8 cellular contexts compared by ENCODE assay signal in the genomic region with DNA sequence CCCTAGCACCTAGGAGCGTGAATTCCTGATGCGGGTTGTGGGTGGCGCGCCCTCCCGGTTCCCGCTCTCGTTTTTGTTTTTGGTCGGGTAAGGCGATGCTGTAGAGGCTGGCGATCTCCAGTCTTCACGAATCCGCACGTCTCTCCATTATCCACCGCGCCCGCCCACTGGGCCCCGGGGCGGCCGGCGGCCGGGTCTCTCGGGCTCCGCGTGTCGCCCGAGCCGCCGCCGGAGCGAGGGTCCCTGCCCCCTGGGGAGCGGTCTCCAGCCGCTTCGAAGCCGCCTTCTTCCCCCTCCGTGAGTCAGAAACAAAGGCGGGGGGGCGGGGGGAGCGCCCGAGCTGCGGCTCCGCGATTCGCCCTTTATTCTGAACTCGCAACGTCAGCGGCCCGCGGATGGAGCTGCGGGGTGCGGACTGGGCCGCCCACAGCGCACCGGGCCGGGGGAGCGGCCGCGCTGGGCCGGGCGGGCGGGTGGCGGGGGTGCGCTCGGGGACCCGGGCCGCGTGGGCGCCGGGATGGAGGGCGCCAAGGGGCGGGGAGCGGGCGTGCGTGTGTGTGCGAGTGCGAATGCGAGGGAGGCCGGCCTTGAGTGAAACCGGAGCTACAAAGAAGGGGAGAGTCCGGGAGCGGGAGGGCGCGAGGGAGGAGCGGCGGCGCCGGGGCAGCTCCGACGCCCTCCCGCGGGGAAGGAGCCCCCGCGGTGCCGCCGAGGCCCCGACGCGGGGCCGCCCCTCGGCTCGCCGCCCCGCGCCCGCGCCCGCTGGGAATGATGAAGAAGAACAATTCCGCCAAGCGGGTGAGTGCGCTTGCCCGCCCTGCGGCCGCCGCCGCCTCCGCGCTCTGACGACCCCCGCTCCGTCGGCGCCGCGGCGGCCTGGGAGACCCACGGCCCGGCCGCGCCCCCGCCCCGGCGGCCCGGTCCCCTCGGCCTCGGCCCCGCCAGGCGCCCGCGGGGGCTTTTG. TPM values are rescaled to one million over a fixed set of nuclear protein-coding genes. Genes with fewer than 3 reads are reported as not detected.
DNase-seq lines count a peak whose midpoint lies in the region; TF ChIP-seq lines count a peak whose summit lies in the region.

TSS of gene PLEKHO1 (plus strand) at position 427 of the 964 bp plus-strand sequence. CDS start at position 769, 342 bp downstream.

- peak within 1 kb of the TSS; percentile 97 for H3K27ac Mint-ChIP-seq in neural crest cell (ENCODE audit: unreplicated experiment)

- H3K27me3 Mint-ChIP-seq in neural crest cell (ENCODE audit: low read depth) = no peaks in the 10 kb centered on the region

- TF ChIP-seq CTCF in HL-60 (IDR thresholded peaks at IDR 0.05; ENCODE audit: insufficient read depth, low read length) = no peak
- no peak for TF ChIP-seq CTCF in fibroblast of the aortic adventitia (IDR thresholded peaks at IDR 0.05; ENCODE audit: insufficient read depth, low read length)
- TF ChIP-seq CTCF in neural crest cell (conservative IDR thresholded peaks at IDR 0.05) = no peak

- peaks cover 59% of the 10 kb centered on the region for H3K4me1 Mint-ChIP-seq in neural crest cell

- peak within 1 kb of the TSS; percentile 86 for H3K27ac ChIP-seq in HL-60 (replicated peaks)

- H3K36me3 Mint-ChIP-seq in neural crest cell (ENCODE audit: low read depth) = peaks cover 17% of the 10 kb centered on the region

- no peaks in the 10 kb centered on the region for H3K27me3 ChIP-seq in HL-60 (ENCODE audit: insufficient read depth, poor library complexity, severe bottlenecking)

- H3K4me3 Mint-ChIP-seq in neural crest cell = peak within 1 kb of the TSS; percentile 97

- H3K4me3 ChIP-seq in HL-60 (replicated peaks; ENCODE audit: insufficient read depth, low read length) (peak within 1 kb of the TSS; percentile 62), fibroblast of the aortic adventitia (ENCODE audit: low read depth, low read length) (peak within 1 kb of the TSS; percentile 69)

- no peaks in the 10 kb centered on the region for H3K9me3 Mint-ChIP-seq in neural crest cell

- peak; percentile 79 for DNase-seq in NK-92 treated with Interleukin-12 subunit alpha and Interleukin-12 subunit beta, amount 100 ng/mL, for 24 hours (lab: John Stamatoyannopoulos, UW)
- DNase-seq in NK-92 (lab: John Stamatoyannopoulos, UW; ENCODE audit: unreplicated experiment) (no peak), HL-60 (ENCODE audit: low read depth in 1 of 2, low spot score in 1 of 2) (peak in 1 of 2 experiments; percentile 76), RPMI7951 (ENCODE audit: low read depth) (peak; percentile 81), fibroblast of the aortic adventitia (ENCODE audit: low read depth) (peak; percentile 72), neural crest cell (ENCODE audit: low read depth, low spot score) (peak; percentile 45), stromal cell of bone marrow (ENCODE audit: low read depth) (peak; percentile 77)
- peak; percentile 95 for DNase-seq in activated effector memory CD4-positive, alpha-beta T cell treated with anti-CD3 and anti-CD28 coated beads, Interleukin-2, amount 50 U/mL, for 16 hours

RNA-seq across cellular contexts. Expression of gene PLEKHO1, which starts in this region (rescaled TPM):
- 31.9 and 36.2 TPM in 2 replicates for total RNA-seq in RPMI7951 (2014; rRNA removed; shearing (Covaris generic))
- total RNA-seq in fibroblast of the aortic adventitia (ENCODE audit: low replicate concordance) (27.7 and 43.6 TPM in 2 replicates), neural crest cell (106 and 113 TPM in 2 replicates)
